ENCODE assay signal across 26 cellular contexts in genomic region chr2:120389036-120389391, GRCh38. TPM values are rescaled to one million over a fixed set of nuclear protein-coding genes. Genes with fewer than 3 reads are reported as not detected.
DNase-seq lines count a peak whose midpoint lies in the region; ATAC-seq and TF ChIP-seq lines count a peak whose summit lies in the region.
"Had no signal": no experiment of that assay in that cellular context is flagged by ENCODE, and none has a peak within 500 bp of the region (broad histone marks: within the 10 kb centered on the region; RNA-seq: fewer than 3 reads in every experiment).

No MANE protein-coding gene starts in this region.

- WGBS in right lobe of liver (ENCODE audit: insufficient coverage, low coverage, low lambda C conversion rate, missing lambda C conversion rate): 76% methylated on average over 4 of the region's 9 CpGs
- WGBS in suprapubic skin: 66% methylated on average over 4 of the region's 9 CpGs

- no peak overlapping the region for H3K4me3 Mint-ChIP-seq in chondrocyte (ENCODE audit: unreplicated experiment)
- H3K4me3 Mint-ChIP-seq: CD4-positive, alpha-beta T cell had no signal

- TF ChIP-seq EP300 in suprapubic skin (IDR thresholded peaks at IDR 0.05): no peak

- ATAC-seq in right lobe of liver (no peak), HG03342 (IDR thresholded peaks at IDR 0.05; ENCODE audit: unreplicated experiment) (no peak)
- ATAC-seq: esophagus mucosa; GM12878; naive thymus-derived CD8-positive, alpha-beta T cell had no signal

- no peak for TF ChIP-seq POLR2A in right lobe of liver (IDR thresholded peaks at IDR 0.05)
- no peak for TF ChIP-seq POLR2A in suprapubic skin (IDR thresholded peaks at IDR 0.05)

- no peaks in the 10 kb centered on the region for H3K9me3 Mint-ChIP-seq in chondrocyte (ENCODE audit: low read depth)
- H3K9me3 Mint-ChIP-seq: CD4-positive, alpha-beta T cell had no signal

- no peaks in the 10 kb centered on the region for H3K27me3 ChIP-seq in right lobe of liver
- peaks cover 6% of the 10 kb centered on the region for H3K27me3 ChIP-seq in suprapubic skin

- H3K36me3 ChIP-seq in right lobe of liver (no peaks in the 10 kb centered on the region), suprapubic skin (no peaks in the 10 kb centered on the region)

- H3K27me3 Mint-ChIP-seq in chondrocyte (ENCODE audit: low read depth): peaks cover 34% of the 10 kb centered on the region

- H3K9me3 ChIP-seq in right lobe of liver: no peaks in the 10 kb centered on the region
- no peaks in the 10 kb centered on the region for H3K9me3 ChIP-seq in suprapubic skin
- H3K9me3 ChIP-seq: SK-N-SH had no signal

- TF ChIP-seq CTCF in chondrocyte (IDR thresholded peaks at IDR 0.05): no peak
- TF ChIP-seq CTCF in right lobe of liver (IDR thresholded peaks at IDR 0.05): no peak
- no peak for TF ChIP-seq CTCF in suprapubic skin (IDR thresholded peaks at IDR 0.05)

- H3K36me3 Mint-ChIP-seq in chondrocyte (ENCODE audit: low read depth): no peaks in the 10 kb centered on the region
- H3K36me3 Mint-ChIP-seq: naive thymus-derived CD8-positive, alpha-beta T cell had no signal

- H3K4me1 ChIP-seq in right lobe of liver (peaks cover 0 to 11% (median 0%) of the 10 kb centered on the region in 4 donors), suprapubic skin (no peaks in the 10 kb centered on the region)

- intact Hi-C loops in right lobe of liver (cut with DNase I): no loop called here

- no peak overlapping the region for H3K27ac ChIP-seq in right lobe of liver
- no peak overlapping the region for H3K27ac ChIP-seq in suprapubic skin
- H3K27ac ChIP-seq: KMS-11, RWPE1 had no signal

- H3K4me1 Mint-ChIP-seq in chondrocyte (ENCODE audit: low read depth): no peaks in the 10 kb centered on the region
- H3K4me1 Mint-ChIP-seq: naive thymus-derived CD8-positive, alpha-beta T cell had no signal

- DNase-seq in activated CD8-positive, alpha-beta memory T cell treated with anti-CD3 and anti-CD28 coated beads, Interleukin-2, amount 50 U/mL, for 48 hours: peak; percentile 35
- DNase-seq in activated CD8-positive, alpha-beta memory T cell treated with anti-CD3 and anti-CD28 coated beads, Interleukin-2, amount 50 U/mL, for 4 hours: no peak
- DNase-seq in chondrocyte (ENCODE audit: low spot score): peak; percentile 82
- DNase-seq in right lobe of liver: peak in 2 of 3 donors; percentile 36 to 37
- peak; percentile 54 to 67 for DNase-seq in suprapubic skin (ENCODE audit: low spot score in 2 of 2)
- DNase-seq in NCI-H526 treated with DMSO at 0.1 percent for 48 hours (lab: John Stamatoyannopoulos, UW): no peak
- no peak for DNase-seq in stimulated activated CD4-positive, alpha-beta T cell treated with anti-CD3 and anti-CD28 coated beads, Interleukin-15, amount 100 ng/mL, for 24 hours
- DNase-seq: activated naive CD4-positive, alpha-beta T cell treated with anti-CD3 and anti-CD28 coated beads, Interleukin-2, amount 50 U/mL, for 16 hours; activated T-cell treated with anti-CD3 and anti-CD28 coated beads, Interleukin-2, amount 50 U/mL, for 48 hours; cortex of kidney; foreskin fibroblast; MM.1S; NCI-H1417; NCI-H82; SK-N-SH; stimulated activated CD4-positive, alpha-beta T cell treated with anti-CD3 and anti-CD28 coated beads, Interleukin-4, amount 100 ng/mL, for 1 hour; substantia nigra; T-helper 2 cell had no signal

- no peak overlapping the region for H3K27ac Mint-ChIP-seq in chondrocyte (ENCODE audit: unreplicated experiment)
- H3K27ac Mint-ChIP-seq: CD4-positive, alpha-beta T cell; naive thymus-derived CD8-positive, alpha-beta T cell had no signal

- H3K4me3 ChIP-seq in right lobe of liver (no peak overlapping the region), suprapubic skin (no peak overlapping the region)
- H3K4me3 ChIP-seq: GM12878 had no signal

RNA-seq across cellular contexts. Expression of gene INHBB, which starts 43.1 kb away (rescaled TPM):
- total RNA-seq in chondrocyte: 0.58 to 1.3 TPM (median 0.90 TPM) in 3 replicates
- 10 to 100 TPM in 3 of 6 experiments, 1 to 10 TPM in 2, under 1 TPM in 1; 0.37 to 15.9 (median 9.6) TPM for total RNA-seq in right lobe of liver
- total RNA-seq in suprapubic skin: 10 to 100 TPM; 12.1 to 26.1 (median 18.2) TPM
- total RNA-seq: activated CD8-positive, alpha-beta memory T cell treated with anti-CD3 and anti-CD28 coated beads for 36 hours; CD4-positive, alpha-beta T cell; naive thymus-derived CD8-positive, alpha-beta T cell had no signal

Comparison
In these comparisons a context has a peak if more than half of its experiments do, and no peak if none do; other contexts are left out.
1. DNase-seq: peak in activated CD8-positive, alpha-beta memory T cell treated with anti-CD3 and anti-CD28 coated beads, Interleukin-2, amount 50 U/mL, for 48 hours (single experiment), chondrocyte (single experiment), right lobe of liver (2 of 3) and suprapubic skin (2 of 2); none in activated CD8-positive, alpha-beta memory T cell treated with anti-CD3 and anti-CD28 coated beads, Interleukin-2, amount 50 U/mL, for 4 hours (single experiment), NCI-H526 treated with DMSO at 0.1 percent for 48 hours (single experiment) and stimulated activated CD4-positive, alpha-beta T cell treated with anti-CD3 and anti-CD28 coated beads, Interleukin-15, amount 100 ng/mL, for 24 hours (single experiment).